In genomic region chr6:8063762-8064637, GRCh38 we compare ENCODE assay signal across 1 cellular context.
TF ChIP-seq lines count a peak whose summit lies in the region.

A gene with protein sequence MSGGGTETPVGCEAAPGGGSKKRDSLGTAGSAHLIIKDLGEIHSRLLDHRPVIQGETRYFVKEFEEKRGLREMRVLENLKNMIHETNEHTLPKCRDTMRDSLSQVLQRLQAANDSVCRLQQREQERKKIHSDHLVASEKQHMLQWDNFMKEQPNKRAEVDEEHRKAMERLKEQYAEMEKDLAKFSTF (minus strand): TSS chr6:8064389. CDS start chr6:8064376, 13 bp downstream.

TF ChIP-seq in GM12878, 131 proteins besides CTCF, POLR2A, EP300 and RAD21 (continued from another document and continues in another):
- TF ChIP-seq, protein P1, sequence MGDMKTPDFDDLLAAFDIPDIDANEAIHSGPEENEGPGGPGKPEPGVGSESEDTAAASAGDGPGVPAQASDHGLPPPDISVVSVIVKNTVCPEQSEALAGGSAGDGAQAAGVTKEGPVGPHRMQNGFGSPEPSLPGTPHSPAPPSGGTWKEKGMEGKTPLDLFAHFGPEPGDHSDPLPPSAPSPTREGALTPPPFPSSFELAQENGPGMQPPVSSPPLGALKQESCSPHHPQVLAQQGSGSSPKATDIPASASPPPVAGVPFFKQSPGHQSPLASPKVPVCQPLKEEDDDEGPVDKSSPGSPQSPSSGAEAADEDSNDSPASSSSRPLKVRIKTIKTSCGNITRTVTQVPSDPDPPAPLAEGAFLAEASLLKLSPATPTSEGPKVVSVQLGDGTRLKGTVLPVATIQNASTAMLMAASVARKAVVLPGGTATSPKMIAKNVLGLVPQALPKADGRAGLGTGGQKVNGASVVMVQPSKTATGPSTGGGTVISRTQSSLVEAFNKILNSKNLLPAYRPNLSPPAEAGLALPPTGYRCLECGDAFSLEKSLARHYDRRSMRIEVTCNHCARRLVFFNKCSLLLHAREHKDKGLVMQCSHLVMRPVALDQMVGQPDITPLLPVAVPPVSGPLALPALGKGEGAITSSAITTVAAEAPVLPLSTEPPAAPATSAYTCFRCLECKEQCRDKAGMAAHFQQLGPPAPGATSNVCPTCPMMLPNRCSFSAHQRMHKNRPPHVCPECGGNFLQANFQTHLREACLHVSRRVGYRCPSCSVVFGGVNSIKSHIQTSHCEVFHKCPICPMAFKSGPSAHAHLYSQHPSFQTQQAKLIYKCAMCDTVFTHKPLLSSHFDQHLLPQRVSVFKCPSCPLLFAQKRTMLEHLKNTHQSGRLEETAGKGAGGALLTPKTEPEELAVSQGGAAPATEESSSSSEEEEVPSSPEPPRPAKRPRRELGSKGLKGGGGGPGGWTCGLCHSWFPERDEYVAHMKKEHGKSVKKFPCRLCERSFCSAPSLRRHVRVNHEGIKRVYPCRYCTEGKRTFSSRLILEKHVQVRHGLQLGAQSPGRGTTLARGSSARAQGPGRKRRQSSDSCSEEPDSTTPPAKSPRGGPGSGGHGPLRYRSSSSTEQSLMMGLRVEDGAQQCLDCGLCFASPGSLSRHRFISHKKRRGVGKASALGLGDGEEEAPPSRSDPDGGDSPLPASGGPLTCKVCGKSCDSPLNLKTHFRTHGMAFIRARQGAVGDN (IDR thresholded peaks at IDR 0.05), result peak; percentile 34; the same call in 1 of the 2 replicates
- TF ChIP-seq ZNF217 (IDR thresholded peaks at IDR 0.05) (no peak), POLR2AphosphoS2 (IDR thresholded peaks at IDR 0.05; ENCODE audit: low read depth, low read length) (no peak), CREM (IDR thresholded peaks at IDR 0.05; ENCODE audit: low read depth) (peak; percentile 99), MTA2 (IDR thresholded peaks at IDR 0.05; ENCODE audit: low read depth) (no peak; the same call in 1 of the 2 replicates), BCL11A (IDR thresholded peaks at IDR 0.05; ENCODE audit: low read depth, low read length) (no peak), MXI1 (IDR thresholded peaks at IDR 0.05; ENCODE audit: low read depth, low read length) (peak; percentile 78; the same call in 1 of the 2 replicates), POLR2AphosphoS5 (IDR thresholded peaks at IDR 0.05; ENCODE audit: low read length) (peak; percentile 70; the same call in 1 of the 2 replicates), SP1 (IDR thresholded peaks at IDR 0.05; ENCODE audit: low read depth, low read length) (no peak), TCF7 (IDR thresholded peaks at IDR 0.05; ENCODE audit: borderline replicate concordance) (no peak), RELA (IDR thresholded peaks at IDR 0.05; ENCODE audit: borderline replicate concordance, partially characterized antibody) (peak; percentile 21), BHLHE40 (IDR thresholded peaks at IDR 0.05; ENCODE audit: borderline replicate concordance in 1 of 2, low read depth in 2 of 2, low read length in 1 of 2) (no peak; a peak in 2 of 4 replicates), TAF1 (IDR thresholded peaks at IDR 0.05; ENCODE audit: borderline replicate concordance, low read depth, low read length) (0 out of 2 replicates have a peak, but pooled peaks have one; percentile 46), SUZ12 (IDR thresholded peaks at IDR 0.05; ENCODE audit: unreplicated experiment) (no peak), USF1 (IDR thresholded peaks at IDR 0.05; ENCODE audit: borderline replicate concordance, extremely low read length, insufficient read depth, low read depth, low read length) (no peak), ZNF274 (IDR thresholded peaks at IDR 0.05; ENCODE audit: insufficient read depth, insufficient read length) (no peak), EED (IDR thresholded peaks at IDR 0.05; ENCODE audit: low read depth) (no peak), USF2 (IDR thresholded peaks at IDR 0.05; ENCODE audit: borderline replicate concordance, low read depth, low read length) (no peak; the same call in 1 of the 2 replicates), HDAC6 (IDR thresholded peaks at IDR 0.05; ENCODE audit: unreplicated experiment) (no peak), RUNX3 (IDR thresholded peaks at IDR 0.05; ENCODE audit: low read length) (peak; percentile 44; the same call in 1 of the 2 replicates), STAT3 (IDR thresholded peaks at IDR 0.05; ENCODE audit: low read depth, low read length) (no peak), E2F8 (IDR thresholded peaks at IDR 0.05; ENCODE audit: low read depth, partially characterized antibody) (peak; percentile 82), YY1 (IDR thresholded peaks at IDR 0.05; ENCODE audit: low read depth, low read length) (peak; percentile 100), ZSCAN29 (IDR thresholded peaks at IDR 0.05) (no peak), ATF7 (IDR thresholded peaks at IDR 0.05; ENCODE audit: low read depth) (peak; percentile 62; the same call in 1 of the 2 replicates), SMAD1 (IDR thresholded peaks at IDR 0.05; ENCODE audit: low read depth, partially characterized antibody) (no peak), ZNF384 (IDR thresholded peaks at IDR 0.05; ENCODE audit: borderline replicate concordance, low read depth, low read length) (peak; percentile 98), IRF5 (IDR thresholded peaks at IDR 0.05; ENCODE audit: borderline replicate concordance) (no peak), YBX1 (IDR thresholded peaks at IDR 0.05) (no peak), NR2F1 (conservative IDR thresholded peaks at IDR 0.05) (peak; percentile 96), NBN (IDR thresholded peaks at IDR 0.05) (peak; percentile 92; the same call in 1 of the 2 replicates), CREB1 (IDR thresholded peaks at IDR 0.05; ENCODE audit: low read depth) (peak; percentile 99), FOS (IDR thresholded peaks at IDR 0.05; ENCODE audit: borderline replicate concordance, extremely low read depth, insufficient read length) (no peak), GABPA (IDR thresholded peaks at IDR 0.05; ENCODE audit: low read depth) (peak; percentile 85), JUNB (IDR thresholded peaks at IDR 0.05) (no peak), SPI1 (IDR thresholded peaks at IDR 0.05; ENCODE audit: borderline replicate concordance, insufficient read depth, low read depth, low read length) (peak; percentile 61)
- TF ChIP-seq, protein P2, sequence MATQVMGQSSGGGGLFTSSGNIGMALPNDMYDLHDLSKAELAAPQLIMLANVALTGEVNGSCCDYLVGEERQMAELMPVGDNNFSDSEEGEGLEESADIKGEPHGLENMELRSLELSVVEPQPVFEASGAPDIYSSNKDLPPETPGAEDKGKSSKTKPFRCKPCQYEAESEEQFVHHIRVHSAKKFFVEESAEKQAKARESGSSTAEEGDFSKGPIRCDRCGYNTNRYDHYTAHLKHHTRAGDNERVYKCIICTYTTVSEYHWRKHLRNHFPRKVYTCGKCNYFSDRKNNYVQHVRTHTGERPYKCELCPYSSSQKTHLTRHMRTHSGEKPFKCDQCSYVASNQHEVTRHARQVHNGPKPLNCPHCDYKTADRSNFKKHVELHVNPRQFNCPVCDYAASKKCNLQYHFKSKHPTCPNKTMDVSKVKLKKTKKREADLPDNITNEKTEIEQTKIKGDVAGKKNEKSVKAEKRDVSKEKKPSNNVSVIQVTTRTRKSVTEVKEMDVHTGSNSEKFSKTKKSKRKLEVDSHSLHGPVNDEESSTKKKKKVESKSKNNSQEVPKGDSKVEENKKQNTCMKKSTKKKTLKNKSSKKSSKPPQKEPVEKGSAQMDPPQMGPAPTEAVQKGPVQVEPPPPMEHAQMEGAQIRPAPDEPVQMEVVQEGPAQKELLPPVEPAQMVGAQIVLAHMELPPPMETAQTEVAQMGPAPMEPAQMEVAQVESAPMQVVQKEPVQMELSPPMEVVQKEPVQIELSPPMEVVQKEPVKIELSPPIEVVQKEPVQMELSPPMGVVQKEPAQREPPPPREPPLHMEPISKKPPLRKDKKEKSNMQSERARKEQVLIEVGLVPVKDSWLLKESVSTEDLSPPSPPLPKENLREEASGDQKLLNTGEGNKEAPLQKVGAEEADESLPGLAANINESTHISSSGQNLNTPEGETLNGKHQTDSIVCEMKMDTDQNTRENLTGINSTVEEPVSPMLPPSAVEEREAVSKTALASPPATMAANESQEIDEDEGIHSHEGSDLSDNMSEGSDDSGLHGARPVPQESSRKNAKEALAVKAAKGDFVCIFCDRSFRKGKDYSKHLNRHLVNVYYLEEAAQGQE (IDR thresholded peaks at IDR 0.05; ENCODE audit: low read depth, low read length), result no peak
- TF ChIP-seq, protein P3, sequence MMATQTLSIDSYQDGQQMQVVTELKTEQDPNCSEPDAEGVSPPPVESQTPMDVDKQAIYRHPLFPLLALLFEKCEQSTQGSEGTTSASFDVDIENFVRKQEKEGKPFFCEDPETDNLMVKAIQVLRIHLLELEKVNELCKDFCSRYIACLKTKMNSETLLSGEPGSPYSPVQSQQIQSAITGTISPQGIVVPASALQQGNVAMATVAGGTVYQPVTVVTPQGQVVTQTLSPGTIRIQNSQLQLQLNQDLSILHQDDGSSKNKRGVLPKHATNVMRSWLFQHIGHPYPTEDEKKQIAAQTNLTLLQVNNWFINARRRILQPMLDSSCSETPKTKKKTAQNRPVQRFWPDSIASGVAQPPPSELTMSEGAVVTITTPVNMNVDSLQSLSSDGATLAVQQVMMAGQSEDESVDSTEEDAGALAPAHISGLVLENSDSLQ (IDR thresholded peaks at IDR 0.05), result peak; percentile 95
- TF ChIP-seq, protein P4, sequence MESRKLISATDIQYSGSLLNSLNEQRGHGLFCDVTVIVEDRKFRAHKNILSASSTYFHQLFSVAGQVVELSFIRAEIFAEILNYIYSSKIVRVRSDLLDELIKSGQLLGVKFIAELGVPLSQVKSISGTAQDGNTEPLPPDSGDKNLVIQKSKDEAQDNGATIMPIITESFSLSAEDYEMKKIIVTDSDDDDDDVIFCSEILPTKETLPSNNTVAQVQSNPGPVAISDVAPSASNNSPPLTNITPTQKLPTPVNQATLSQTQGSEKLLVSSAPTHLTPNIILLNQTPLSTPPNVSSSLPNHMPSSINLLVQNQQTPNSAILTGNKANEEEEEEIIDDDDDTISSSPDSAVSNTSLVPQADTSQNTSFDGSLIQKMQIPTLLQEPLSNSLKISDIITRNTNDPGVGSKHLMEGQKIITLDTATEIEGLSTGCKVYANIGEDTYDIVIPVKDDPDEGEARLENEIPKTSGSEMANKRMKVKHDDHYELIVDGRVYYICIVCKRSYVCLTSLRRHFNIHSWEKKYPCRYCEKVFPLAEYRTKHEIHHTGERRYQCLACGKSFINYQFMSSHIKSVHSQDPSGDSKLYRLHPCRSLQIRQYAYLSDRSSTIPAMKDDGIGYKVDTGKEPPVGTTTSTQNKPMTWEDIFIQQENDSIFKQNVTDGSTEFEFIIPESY (IDR thresholded peaks at IDR 0.05), result no peak
- TF ChIP-seq, protein P5, sequence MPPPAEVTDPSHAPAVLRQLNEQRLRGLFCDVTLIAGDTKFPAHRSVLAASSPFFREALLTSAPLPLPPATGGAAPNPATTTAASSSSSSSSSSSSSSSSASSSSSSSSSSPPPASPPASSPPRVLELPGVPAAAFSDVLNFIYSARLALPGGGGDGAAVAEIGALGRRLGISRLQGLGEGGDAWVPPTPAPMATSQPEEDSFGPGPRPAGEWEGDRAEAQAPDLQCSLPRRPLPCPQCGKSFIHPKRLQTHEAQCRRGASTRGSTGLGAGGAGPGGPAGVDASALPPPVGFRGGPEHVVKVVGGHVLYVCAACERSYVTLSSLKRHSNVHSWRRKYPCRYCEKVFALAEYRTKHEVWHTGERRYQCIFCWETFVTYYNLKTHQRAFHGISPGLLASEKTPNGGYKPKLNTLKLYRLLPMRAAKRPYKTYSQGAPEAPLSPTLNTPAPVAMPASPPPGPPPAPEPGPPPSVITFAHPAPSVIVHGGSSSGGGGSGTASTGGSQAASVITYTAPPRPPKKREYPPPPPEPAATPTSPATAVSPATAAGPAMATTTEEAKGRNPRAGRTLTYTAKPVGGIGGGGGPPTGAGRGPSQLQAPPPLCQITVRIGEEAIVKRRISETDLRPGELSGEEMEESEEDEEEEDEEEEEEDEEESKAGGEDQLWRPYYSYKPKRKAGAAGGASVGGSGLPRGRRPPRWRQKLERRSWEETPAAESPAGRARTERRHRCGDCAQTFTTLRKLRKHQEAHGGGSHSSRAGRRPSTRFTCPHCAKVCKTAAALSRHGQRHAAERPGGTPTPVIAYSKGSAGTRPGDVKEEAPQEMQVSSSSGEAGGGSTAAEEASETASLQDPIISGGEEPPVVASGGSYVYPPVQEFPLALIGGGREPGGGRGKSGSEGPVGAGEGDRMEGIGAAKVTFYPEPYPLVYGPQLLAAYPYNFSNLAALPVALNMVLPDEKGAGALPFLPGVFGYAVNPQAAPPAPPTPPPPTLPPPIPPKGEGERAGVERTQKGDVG (CRISPR knock-in tag; IDR thresholded peaks at IDR 0.05), result no peak
